25 cellular contexts compared by ENCODE assay signal in the genomic region with DNA sequence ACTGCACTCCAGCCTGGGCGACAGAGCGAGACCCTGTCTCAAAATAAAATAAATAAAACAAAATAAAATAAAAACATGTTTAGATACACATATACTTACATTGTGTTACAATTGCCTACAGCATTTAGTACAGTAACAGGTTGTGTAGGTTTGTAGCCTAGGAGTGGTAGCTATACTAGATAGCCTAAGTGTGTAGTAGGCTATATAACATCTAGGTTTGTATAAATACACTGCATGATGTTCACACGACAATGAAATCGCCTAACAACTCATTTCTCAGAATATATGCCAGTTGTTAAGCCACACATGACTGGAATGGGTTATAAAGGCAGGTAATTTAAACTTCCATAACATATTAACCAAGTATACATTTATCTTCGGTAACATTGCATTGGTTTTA.
DNase-seq lines count a peak whose midpoint lies in the region; ATAC-seq, FAIRE-seq and TF ChIP-seq lines count a peak whose summit lies in the region.
"Had no signal": no experiment of that assay in that cellular context is flagged by ENCODE, and none has a peak within 500 bp of the region (broad histone marks: within the 10 kb centered on the region; RNA-seq: fewer than 3 reads in every experiment).

No MANE protein-coding gene starts in this region.

- CTCF ChIA-PET in A549 (lab: Yijun Ruan, JAX) = interaction anchor here (0.8 to 1.5 kb wide), 5 partner anchors 8 to 48 kb away, joined by 3 to 4 read pairs (median 3); no protein-coding TSS in a partner anchor
- CTCF ChIA-PET in Panc1 (lab: Charles Lee) = no interaction called here

- no peaks in the 10 kb centered on the region for H3K9me3 ChIP-seq in A549
- no peaks in the 10 kb centered on the region for H3K9me3 ChIP-seq in Panc1 (ENCODE audit: control insufficient read depth, insufficient read depth, low read depth, low read length)
- H3K9me3 ChIP-seq in effector memory CD4-positive, alpha-beta T cell (ENCODE audit: control insufficient read depth, low read length) = no peaks in the 10 kb centered on the region
- H3K9me3 ChIP-seq: HAP-1 had no signal

- BruUV-seq in Panc1 (replicated peaks; lab: Mats Ljungman, UMichigan) = no TSS peak

- 93% methylated on average over 5 of the region's 5 CpGs for WGBS in A549 (ENCODE audit: missing lambda C conversion rate)

- ATAC-seq in A549 = peak in 1 of 2 experiments; percentile 35; a peak in 3 of 6 replicates
- ATAC-seq in Panc1 = peak; percentile 52; the same call in 1 of the 2 replicates
- ATAC-seq in left colon = peak; percentile 46
- no peak for ATAC-seq in stimulated activated memory B cell treated with anti-CD40 and anti-IgM and Interleukin-4, amounts not matched to agents 10 μg/mL and 1 μg/mL and 100 μg/mL, for 72 hours

- no peak overlapping the region for H3K4me3 ChIP-seq in A549
- H3K4me3 ChIP-seq in Panc1 (ENCODE audit: low read depth in 2 of 2, low read length in 2 of 2) = no peak overlapping the region
- H3K4me3 ChIP-seq in effector memory CD4-positive, alpha-beta T cell (ENCODE audit: insufficient read depth, low read depth, low read length, poor library complexity, severe bottlenecking) = no peak overlapping the region
- H3K4me3 ChIP-seq: HAP-1 had no signal

- no peak for TF ChIP-seq EP300 in A549 (IDR thresholded peaks at IDR 0.05)

- no peak overlapping the region for H3K4me3 Mint-ChIP-seq in stimulated activated memory B cell treated with anti-CD40 and anti-IgM and Interleukin-4, amounts not matched to agents 10 μg/mL and 1 μg/mL and 100 μg/mL, for 72 hours
- H3K4me3 Mint-ChIP-seq: CD4-positive, alpha-beta memory T cell; HFFc6 had no signal

- H3K9me3 Mint-ChIP-seq in stimulated activated memory B cell treated with anti-CD40 and anti-IgM and Interleukin-4, amounts not matched to agents 10 μg/mL and 1 μg/mL and 100 μg/mL, for 72 hours = no peaks in the 10 kb centered on the region
- H3K9me3 Mint-ChIP-seq: CD4-positive, alpha-beta memory T cell; HFFc6 had no signal

- no peak for TF ChIP-seq CTCF in A549 (IDR thresholded peaks at IDR 0.05)
- TF ChIP-seq CTCF in Panc1 (IDR thresholded peaks at IDR 0.05) = no peak

- no peak for TF ChIP-seq RAD21 in A549 (conservative IDR thresholded peaks at IDR 0.05 in 1 of 2, IDR thresholded peaks at IDR 0.05 in 1 of 2)

- intact Hi-C loops in Panc1 (cut with micrococcal nuclease; ENCODE audit: unreplicated experiment) (no loop called here), left colon (cut with DNase I, micrococcal nuclease) (no loop called here)

- H3K4me1 ChIP-seq in A549 (peaks cover 81% of the 10 kb centered on the region), Panc1 (ENCODE audit: control insufficient read depth, insufficient read depth, low read length) (peaks cover 38% of the 10 kb centered on the region)
- H3K4me1 ChIP-seq in effector memory CD4-positive, alpha-beta T cell (ENCODE audit: control insufficient read depth, insufficient read depth, low read length, poor library complexity, severe bottlenecking) = no peaks in the 10 kb centered on the region
- H3K4me1 ChIP-seq: HAP-1 had no signal

- no peak for TF ChIP-seq POLR2A in A549 (IDR thresholded peaks at IDR 0.05; ENCODE audit: low read length)

- DNase-seq in A549 (ENCODE audit: low read depth in 1 of 2, low spot score in 1 of 2) = no peak
- DNase-seq in Panc1 (ENCODE audit: low read depth, low spot score) = no peak
- DNase-seq in left colon = no peak
- no peak for DNase-seq in activated CD4-positive, CD25-positive, alpha-beta regulatory T cell treated with anti-CD3 and anti-CD28 coated beads, Interleukin-2, amount 50 U/mL, for 72 hours
- DNase-seq in activated gamma-delta T cell treated with Interleukin-2 at 50 U/mL for 16 hours = no peak
- DNase-seq in effector memory CD4-positive, alpha-beta T cell = no peak
- DNase-seq: AML-193; C1 segment of cervical spinal cord; CD4-positive, alpha-beta memory T cell; COR-L47; DMS53; GOT3; HFFc6; Kasumi-1; NCI-H1105 treated with DMSO at 0.1 percent for 48 hours; NCI-H146; NCI-H1930; NCI-H2107; NCI-H524 treated with DMSO at 0.1 percent for 48 hours; NCI-H774; Right ventricle myocardium superior had no signal

- peaks cover 9% of the 10 kb centered on the region for H3K4me1 Mint-ChIP-seq in stimulated activated memory B cell treated with anti-CD40 and anti-IgM and Interleukin-4, amounts not matched to agents 10 μg/mL and 1 μg/mL and 100 μg/mL, for 72 hours

- H3K36me3 ChIP-seq in Panc1 (ENCODE audit: control insufficient read depth, insufficient read depth, low read length) = no peaks in the 10 kb centered on the region
- H3K36me3 ChIP-seq in effector memory CD4-positive, alpha-beta T cell (ENCODE audit: control insufficient read depth, insufficient read depth, low read length) = no peaks in the 10 kb centered on the region
- H3K36me3 ChIP-seq: HAP-1 had no signal

- H3K4me2 ChIP-seq in A549 = no peak overlapping the region

- no peaks in the 10 kb centered on the region for H3K27me3 ChIP-seq in Panc1 (ENCODE audit: control insufficient read depth, insufficient read depth, low read length)
- H3K27me3 ChIP-seq in effector memory CD4-positive, alpha-beta T cell (replicated peaks; ENCODE audit: control insufficient read depth, insufficient read depth, low read length, poor library complexity, severe bottlenecking) = no peaks in the 10 kb centered on the region

- peak overlapping the region; percentile 46 for H3K27ac Mint-ChIP-seq in stimulated activated memory B cell treated with anti-CD40 and anti-IgM and Interleukin-4, amounts not matched to agents 10 μg/mL and 1 μg/mL and 100 μg/mL, for 72 hours
- H3K27ac Mint-ChIP-seq: CD4-positive, alpha-beta memory T cell had no signal

- POLR2A ChIA-PET in A549 (lab: Yijun Ruan, JAX) = interaction anchor here (0.7 to 3.9 kb wide), 2 partner anchors 16 to 39 kb away, joined by 3 to 127 read pairs; no protein-coding TSS in a partner anchor
- POLR2A ChIA-PET in Panc1 (lab: Charles Lee) = interaction anchor here (0.6 kb wide), 1 partner anchor 33 kb away, joined by 10 read pairs; no protein-coding TSS in a partner anchor

- no peak for FAIRE-seq in A549 (lab: Jason Lieb, UNC)
- FAIRE-seq: A204.1, G401.6 had no signal

- H3K36me3 Mint-ChIP-seq in stimulated activated memory B cell treated with anti-CD40 and anti-IgM and Interleukin-4, amounts not matched to agents 10 μg/mL and 1 μg/mL and 100 μg/mL, for 72 hours = no peaks in the 10 kb centered on the region

- in situ Hi-C loops in Panc1 (cut with HindIII; ENCODE audit: low pct_unique_long_range_greater_than_20kb, low sequenced_read_pairs) = no loop called here

- no peaks in the 10 kb centered on the region for H3K27me3 Mint-ChIP-seq in stimulated activated memory B cell treated with anti-CD40 and anti-IgM and Interleukin-4, amounts not matched to agents 10 μg/mL and 1 μg/mL and 100 μg/mL, for 72 hours
- H3K27me3 Mint-ChIP-seq: CD4-positive, alpha-beta memory T cell had no signal

- H3K27ac ChIP-seq in A549 (peak overlapping the region; percentile 86 to 92), Panc1 (ENCODE audit: low read length) (peak overlapping the region; percentile 99)
- H3K27ac ChIP-seq in effector memory CD4-positive, alpha-beta T cell (ENCODE audit: insufficient read depth, low read length, poor library complexity, severe bottlenecking) = no peak overlapping the region

TF ChIP-seq in A549, 52 proteins besides CTCF, POLR2A, EP300 and RAD21:
- TF ChIP-seq ZSCAN20 (CRISPR knock-in tag; IDR thresholded peaks at IDR 0.05) = no peak
- no peak for TF ChIP-seq TFCP2L1 (CRISPR knock-in tag; IDR thresholded peaks at IDR 0.05)
- TF ChIP-seq, protein P1, sequence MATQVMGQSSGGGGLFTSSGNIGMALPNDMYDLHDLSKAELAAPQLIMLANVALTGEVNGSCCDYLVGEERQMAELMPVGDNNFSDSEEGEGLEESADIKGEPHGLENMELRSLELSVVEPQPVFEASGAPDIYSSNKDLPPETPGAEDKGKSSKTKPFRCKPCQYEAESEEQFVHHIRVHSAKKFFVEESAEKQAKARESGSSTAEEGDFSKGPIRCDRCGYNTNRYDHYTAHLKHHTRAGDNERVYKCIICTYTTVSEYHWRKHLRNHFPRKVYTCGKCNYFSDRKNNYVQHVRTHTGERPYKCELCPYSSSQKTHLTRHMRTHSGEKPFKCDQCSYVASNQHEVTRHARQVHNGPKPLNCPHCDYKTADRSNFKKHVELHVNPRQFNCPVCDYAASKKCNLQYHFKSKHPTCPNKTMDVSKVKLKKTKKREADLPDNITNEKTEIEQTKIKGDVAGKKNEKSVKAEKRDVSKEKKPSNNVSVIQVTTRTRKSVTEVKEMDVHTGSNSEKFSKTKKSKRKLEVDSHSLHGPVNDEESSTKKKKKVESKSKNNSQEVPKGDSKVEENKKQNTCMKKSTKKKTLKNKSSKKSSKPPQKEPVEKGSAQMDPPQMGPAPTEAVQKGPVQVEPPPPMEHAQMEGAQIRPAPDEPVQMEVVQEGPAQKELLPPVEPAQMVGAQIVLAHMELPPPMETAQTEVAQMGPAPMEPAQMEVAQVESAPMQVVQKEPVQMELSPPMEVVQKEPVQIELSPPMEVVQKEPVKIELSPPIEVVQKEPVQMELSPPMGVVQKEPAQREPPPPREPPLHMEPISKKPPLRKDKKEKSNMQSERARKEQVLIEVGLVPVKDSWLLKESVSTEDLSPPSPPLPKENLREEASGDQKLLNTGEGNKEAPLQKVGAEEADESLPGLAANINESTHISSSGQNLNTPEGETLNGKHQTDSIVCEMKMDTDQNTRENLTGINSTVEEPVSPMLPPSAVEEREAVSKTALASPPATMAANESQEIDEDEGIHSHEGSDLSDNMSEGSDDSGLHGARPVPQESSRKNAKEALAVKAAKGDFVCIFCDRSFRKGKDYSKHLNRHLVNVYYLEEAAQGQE (IDR thresholded peaks at IDR 0.05) = no peak
- TF ChIP-seq HOXB5 (CRISPR knock-in tag; IDR thresholded peaks at IDR 0.05) = peak; percentile 19; the same call in 1 of the 2 replicates
